In the genomic region with DNA sequence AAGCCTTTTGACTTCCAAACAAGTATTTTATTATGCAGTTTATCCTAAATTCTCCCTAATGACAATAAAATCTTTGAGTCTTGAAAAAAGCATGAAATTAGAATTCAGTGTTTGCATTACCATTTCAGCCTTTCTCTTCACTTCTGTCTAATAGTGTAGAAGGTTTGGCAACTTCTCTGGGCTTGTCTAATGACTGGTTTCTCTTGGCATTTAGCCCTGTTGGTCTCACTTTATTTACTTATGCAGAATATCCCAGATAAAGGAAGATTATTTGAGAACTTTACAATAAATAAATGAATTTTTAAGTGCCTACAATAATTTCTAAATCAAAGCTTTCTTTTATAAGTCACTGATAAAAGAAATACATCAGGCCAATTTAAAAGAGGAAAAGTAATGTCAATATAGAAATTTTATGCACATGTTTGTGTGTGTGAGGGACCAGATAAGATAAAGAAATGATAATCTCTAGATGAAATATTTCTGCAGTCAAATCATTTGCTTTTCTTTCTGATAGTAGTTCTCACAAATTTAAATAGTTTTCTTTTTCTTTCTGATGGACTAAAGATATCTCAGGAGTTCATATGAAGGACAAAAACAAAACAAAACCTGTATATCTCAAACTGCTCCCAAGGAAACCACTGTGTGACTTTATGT, we compare ENCODE assay signal across 22 cellular contexts.
DNase-seq lines count a peak whose midpoint lies in the region; ATAC-seq and TF ChIP-seq lines count a peak whose summit lies in the region.
"Had no signal": no experiment of that assay in that cellular context is flagged by ENCODE, and none has a peak within 500 bp of the region (broad histone marks: within the 10 kb centered on the region; RNA-seq: fewer than 3 reads in every experiment).

No MANE protein-coding gene starts in this region.

- no peak overlapping the region for H2AFZ ChIP-seq in hepatocyte

- POLR2A ChIA-PET in activated CD8-positive, alpha-beta T cell treated with anti-CD3 and anti-CD28 coated beads for 36 hours (lab: Charles Lee): no interaction called here

- H3K4me2 ChIP-seq in hepatocyte: no peak overlapping the region

- intact Hi-C loops in activated CD8-positive, alpha-beta T cell treated with anti-CD3 and anti-CD28 coated beads for 36 hours (cut with micrococcal nuclease): no loop called here

- no peak overlapping the region for H3K4me3 Mint-ChIP-seq in mesothelial cell of epicardium
- H3K4me3 Mint-ChIP-seq in activated CD8-positive, alpha-beta T cell treated with anti-CD3 and anti-CD28 coated beads for 36 hours: no peak overlapping the region
- H3K4me3 Mint-ChIP-seq: activated naive CD8-positive, alpha-beta T cell treated with anti-CD3 and anti-CD28 coated beads for 36 hours; natural killer cell treated with Interleukin-12 subunit alpha and Interleukin-12 subunit beta and Interleukin-15 and Interleukin-18, amount 100 ng/mL, for 72 hours; stimulated activated effector memory CD8-positive, alpha-beta T cell treated with anti-CD3 and anti-CD28 coated beads, Interleukin-12 subunit alpha, Interleukin-12 subunit beta, amount 100 ng/mL, for 72 hours had no signal

- no peak overlapping the region for H3K27ac ChIP-seq in hepatocyte
- H3K27ac ChIP-seq: prostate gland, spleen, tibial artery had no signal

- peaks cover 1% of the 10 kb centered on the region for H3K9me3 Mint-ChIP-seq in mesothelial cell of epicardium
- H3K9me3 Mint-ChIP-seq in activated CD8-positive, alpha-beta T cell treated with anti-CD3 and anti-CD28 coated beads for 36 hours: peaks cover 5% of the 10 kb centered on the region
- H3K9me3 Mint-ChIP-seq: activated naive CD8-positive, alpha-beta T cell treated with anti-CD3 and anti-CD28 coated beads for 36 hours; stimulated activated effector memory CD8-positive, alpha-beta T cell treated with anti-CD3 and anti-CD28 coated beads, Interleukin-12 subunit alpha, Interleukin-12 subunit beta, amount 100 ng/mL, for 72 hours had no signal

- H3K4me1 ChIP-seq in hepatocyte (ENCODE audit: insufficient read depth): peaks cover 6% of the 10 kb centered on the region
- H3K4me1 ChIP-seq: HAP-1, prostate gland, spleen had no signal

- no peaks in the 10 kb centered on the region for H3K9me3 ChIP-seq in hepatocyte (ENCODE audit: low read depth)
- H3K9me3 ChIP-seq: BE2C, HAP-1, prostate gland, spleen, tibial artery had no signal

- H3K27ac Mint-ChIP-seq in mesothelial cell of epicardium: peak overlapping the region; percentile 87
- no peak overlapping the region for H3K27ac Mint-ChIP-seq in activated CD8-positive, alpha-beta T cell treated with anti-CD3 and anti-CD28 coated beads for 36 hours
- H3K27ac Mint-ChIP-seq: activated naive CD8-positive, alpha-beta T cell treated with anti-CD3 and anti-CD28 coated beads for 36 hours; natural killer cell treated with Interleukin-12 subunit alpha and Interleukin-12 subunit beta and Interleukin-15 and Interleukin-18, amount 100 ng/mL, for 72 hours; stimulated activated effector memory CD8-positive, alpha-beta T cell treated with anti-CD3 and anti-CD28 coated beads, Interleukin-12 subunit alpha, Interleukin-12 subunit beta, amount 100 ng/mL, for 72 hours had no signal

- CTCF ChIA-PET in activated CD8-positive, alpha-beta T cell treated with anti-CD3 and anti-CD28 coated beads for 36 hours (lab: Charles Lee): no interaction called here

- DNase-seq in EL (peak; percentile 20), NCI-H446 (lab: John Stamatoyannopoulos, UW) (peak; percentile 37 to 64), cerebellar cortex (ENCODE audit: low spot score) (peak; percentile 5), mesothelial cell of epicardium (ENCODE audit: low spot score in 2 of 2, unreplicated experiment in 2 of 2) (no peak), hepatocyte (ENCODE audit: low spot score) (no peak), dedifferentiated amniotic fluid mesenchymal stem cell (ENCODE audit: extremely low spot score) (no peak)
- no peak for DNase-seq in activated CD8-positive, alpha-beta T cell treated with anti-CD3 and anti-CD28 coated beads for 36 hours
- DNase-seq: activated CD4-positive, CD25-positive, alpha-beta regulatory T cell; activated naive CD8-positive, alpha-beta T cell treated with anti-CD3 and anti-CD28 coated beads for 36 hours; BE2C; MM.1S; NCI-H1694 treated with DMSO at 0.1 percent for 48 hours; NCI-H510A treated with DMSO at 0.1 percent for 48 hours; SIG-M5; spleen; T-helper 2 cell; tibial artery had no signal

- H3K4me1 Mint-ChIP-seq in mesothelial cell of epicardium: peaks cover 73% of the 10 kb centered on the region
- H3K4me1 Mint-ChIP-seq in activated CD8-positive, alpha-beta T cell treated with anti-CD3 and anti-CD28 coated beads for 36 hours (ENCODE audit: low read depth): peaks cover 6% of the 10 kb centered on the region
- H3K4me1 Mint-ChIP-seq: stimulated activated effector memory CD8-positive, alpha-beta T cell treated with anti-CD3 and anti-CD28 coated beads, Interleukin-12 subunit alpha, Interleukin-12 subunit beta, amount 100 ng/mL, for 72 hours had no signal

- H3K27me3 Mint-ChIP-seq in mesothelial cell of epicardium (ENCODE audit: low read depth): no peaks in the 10 kb centered on the region
- H3K27me3 Mint-ChIP-seq in activated CD8-positive, alpha-beta T cell treated with anti-CD3 and anti-CD28 coated beads for 36 hours: no peaks in the 10 kb centered on the region
- H3K27me3 Mint-ChIP-seq: activated naive CD8-positive, alpha-beta T cell treated with anti-CD3 and anti-CD28 coated beads for 36 hours had no signal

- H3K36me3 ChIP-seq in hepatocyte (replicated peaks; ENCODE audit: insufficient read depth, low read depth): no peaks in the 10 kb centered on the region
- H3K36me3 ChIP-seq: BE2C, HAP-1, prostate gland, spleen, tibial artery had no signal

- no peak for TF ChIP-seq CTCF in mesothelial cell of epicardium (IDR thresholded peaks at IDR 0.05; ENCODE audit: unreplicated experiment)
- no peak for TF ChIP-seq CTCF in activated CD8-positive, alpha-beta T cell treated with anti-CD3 and anti-CD28 coated beads for 36 hours (IDR thresholded peaks at IDR 0.05)
- TF ChIP-seq CTCF in hepatocyte (IDR thresholded peaks at IDR 0.05; ENCODE audit: poor library complexity): no peak

- H3K27me3 ChIP-seq in hepatocyte: no peaks in the 10 kb centered on the region
- H3K27me3 ChIP-seq: BE2C, spleen, tibial artery had no signal

- H3K36me3 Mint-ChIP-seq in mesothelial cell of epicardium: no peaks in the 10 kb centered on the region
- H3K36me3 Mint-ChIP-seq in activated CD8-positive, alpha-beta T cell treated with anti-CD3 and anti-CD28 coated beads for 36 hours (ENCODE audit: low read depth): no peaks in the 10 kb centered on the region
- H3K36me3 Mint-ChIP-seq: activated naive CD8-positive, alpha-beta T cell treated with anti-CD3 and anti-CD28 coated beads for 36 hours; stimulated activated effector memory CD8-positive, alpha-beta T cell treated with anti-CD3 and anti-CD28 coated beads, Interleukin-12 subunit alpha, Interleukin-12 subunit beta, amount 100 ng/mL, for 72 hours had no signal

- no peak overlapping the region for H3K4me3 ChIP-seq in hepatocyte
- H3K4me3 ChIP-seq: HAP-1, prostate gland, spleen, tibial artery had no signal

- no peaks in the 10 kb centered on the region for H3K9me2 ChIP-seq in hepatocyte (replicated peaks; ENCODE audit: insufficient read depth)

- no peaks in the 10 kb centered on the region for H4K20me1 ChIP-seq in hepatocyte (ENCODE audit: insufficient read depth, poor library complexity, severe bottlenecking)

- ATAC-seq in activated CD8-positive, alpha-beta T cell treated with anti-CD3 and anti-CD28 coated beads for 36 hours: no peak
- no peak for ATAC-seq in HG03432 (IDR thresholded peaks at IDR 0.05; ENCODE audit: unreplicated experiment)
- ATAC-seq: natural killer cell treated with Interleukin-12 subunit alpha and Interleukin-12 subunit beta and Interleukin-15 and Interleukin-18, amount 100 ng/mL, for 72 hours; stimulated activated effector memory CD8-positive, alpha-beta T cell treated with anti-CD3 and anti-CD28 coated beads, Interleukin-12 subunit alpha, Interleukin-12 subunit beta, amount 100 ng/mL, for 72 hours had no signal

- no peaks in the 10 kb centered on the region for H3K79me2 ChIP-seq in hepatocyte

Comparison
In these comparisons a context has a peak if more than half of its experiments do, and no peak if none do; other contexts are left out.
1. DNase-seq: peak in EL (single experiment), NCI-H446 (2 of 2) and cerebellar cortex (single experiment); none in mesothelial cell of epicardium (0 of 2), activated CD8-positive, alpha-beta T cell treated with anti-CD3 and anti-CD28 coated beads for 36 hours (single experiment), hepatocyte (single experiment) and dedifferentiated amniotic fluid mesenchymal stem cell (single experiment).